In the genomic region with DNA sequence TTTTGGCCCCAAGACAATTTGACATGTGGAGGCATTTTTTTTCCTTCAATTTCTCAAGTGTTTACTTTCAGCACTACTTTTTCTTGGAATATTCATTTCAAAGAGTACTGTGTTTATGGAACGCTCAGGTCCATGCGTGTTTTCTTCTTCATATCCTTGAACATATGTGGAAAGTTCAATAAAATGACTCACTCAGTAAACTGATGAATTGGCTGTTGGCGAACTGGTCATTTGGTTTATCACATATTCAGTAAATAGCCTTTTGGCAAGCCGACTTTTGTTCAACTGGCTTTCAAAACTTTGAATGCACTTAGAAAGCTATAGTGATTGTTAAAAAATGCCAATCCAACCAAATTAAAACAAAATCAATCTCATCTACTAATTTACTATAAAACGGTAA, we compare ENCODE assay signal across 20 cellular contexts.
"Had no signal": no experiment of that assay in that cellular context is flagged by ENCODE, and none has a peak within 500 bp of the region (broad histone marks: within the 10 kb centered on the region; RNA-seq: fewer than 3 reads in every experiment).

No MANE protein-coding gene starts in this region.

- H3K79me2 ChIP-seq: parathyroid adenoma had no signal

- H3K4me1 ChIP-seq: parathyroid adenoma, tibial artery had no signal

- H2AFZ ChIP-seq: parathyroid adenoma had no signal

- H3K36me3 ChIP-seq: neutrophil, tibial artery, WERI-Rb-1 had no signal

- DNase-seq: activated CD4-positive, alpha-beta T cell treated with anti-CD3 and anti-CD28 coated beads for 1 hour; activated CD8-positive, alpha-beta memory T cell treated with anti-CD3 and anti-CD28 coated beads for 24 hours; activated CD8-positive, alpha-beta memory T cell treated with anti-CD3 and anti-CD28 coated beads, Interleukin-2, amount 50 U/mL, for 48 hours; activated effector memory CD4-positive, alpha-beta T cell treated with Interleukin-2 at 50 U/mL for 16 hours; activated naive CD4-positive, alpha-beta T cell treated with anti-CD3 and anti-CD28 coated beads, Interleukin-2, amount 10 ng/mL, durations not matched to agents 7 days and 5 days; activated T-cell treated with anti-CD3 and anti-CD28 coated beads, Interleukin-2, amount 50 U/mL, for 48 hours; aorta; cerebellar nuclear complex; cortex of kidney; mesenchymal stem cell; natural killer cell; stimulated activated naive CD4-positive, alpha-beta T cell treated with Interleukin-2 at 50 U/mL for 16 hours; substantia nigra; tibial artery; WERI-Rb-1 had no signal

- H3K9me3 ChIP-seq: neutrophil, tibial artery had no signal

- H3K4me3 ChIP-seq: tibial artery had no signal

- FAIRE-seq: endometrium, urothelium cell line had no signal

- H3K9ac ChIP-seq: parathyroid adenoma had no signal

- ATAC-seq: esophagus mucosa, natural killer cell had no signal

- H3K27ac ChIP-seq: neutrophil, parathyroid adenoma, tibial artery, WERI-Rb-1 had no signal
